In genomic region chr13:68715651-68716050, GRCh38 we compare ENCODE assay signal across 21 cellular contexts.
"Had no signal": no experiment of that assay in that cellular context is flagged by ENCODE, and none has a peak within 500 bp of the region (broad histone marks: within the 10 kb centered on the region; RNA-seq: fewer than 3 reads in every experiment).

No MANE protein-coding gene starts in this region.

- H3K27me3 ChIP-seq: body of pancreas, right lobe of liver, transverse colon had no signal

- H3K36me3 ChIP-seq: prostate gland, right lobe of liver, transverse colon had no signal

- H3K9me3 ChIP-seq: body of pancreas, prostate gland, right lobe of liver, transverse colon had no signal

- DNase-seq: activated CD4-positive, alpha-beta T cell treated with anti-CD3 and anti-CD28 coated beads, Interleukin-2, amount 50 U/mL, for 4 hours; activated CD4-positive, CD25-positive, alpha-beta regulatory T cell treated with anti-CD3 and anti-CD28 coated beads, Interleukin-2, amount 50 U/mL, for 72 hours; activated CD8-positive, alpha-beta memory T cell treated with anti-CD3 and anti-CD28 coated beads, Interleukin-2, amount 10 ng/mL, durations not matched to agents 7 days and 5 days; activated effector memory CD4-positive, alpha-beta T cell treated with Interleukin-2 at 50 U/mL for 16 hours; activated T-cell treated with anti-CD3 and anti-CD28 coated beads, Interleukin-2, amount 50 U/mL, for 24 hours; body of pancreas; central memory CD4-positive, alpha-beta T cell; effector memory CD4-positive, alpha-beta T cell; hippocampal formation; naive B cell; nucleus accumbens; right lobe of liver; stimulated activated CD4-positive, alpha-beta T cell treated with anti-CD3 and anti-CD28 coated beads, Interleukin-1b, Interleukin-23, amount 100 ng/mL, for 48 hours; stimulated activated naive B cell treated with anti-CD40 and anti-IgM and Interleukin-4, amounts not matched to agents 10 μg/mL and 1 μg/mL and 100 μg/mL, for 72 hours; substantia nigra; transverse colon had no signal

- H3K4me3 Mint-ChIP-seq: activated CD8-positive, alpha-beta memory T cell treated with anti-CD3 and anti-CD28 coated beads, Interleukin-2, amount 10 ng/mL, durations not matched to agents 7 days and 5 days; activated naive CD4-positive, alpha-beta T cell treated with anti-CD3 and anti-CD28 coated beads, Interleukin-2, amount 50 U/mL, for 24 hours; activated T-cell treated with anti-CD3 and anti-CD28 coated beads, Interleukin-2, amount 50 U/mL, for 24 hours; naive B cell; stimulated activated naive B cell treated with anti-CD40 and anti-IgM and Interleukin-4, amounts not matched to agents 10 μg/mL and 1 μg/mL and 100 μg/mL, for 72 hours; T-helper 2 cell treated with Interferon-gamma antibody and Interleukin-4, amounts not matched to agents 5 μg/mL and 100 μg/mL, for 36 hours had no signal

- H3K36me3 Mint-ChIP-seq: activated CD8-positive, alpha-beta memory T cell treated with anti-CD3 and anti-CD28 coated beads, Interleukin-2, amount 10 ng/mL, durations not matched to agents 7 days and 5 days; activated naive CD4-positive, alpha-beta T cell treated with anti-CD3 and anti-CD28 coated beads, Interleukin-2, amount 50 U/mL, for 24 hours; naive B cell; stimulated activated naive B cell treated with anti-CD40 and anti-IgM and Interleukin-4, amounts not matched to agents 10 μg/mL and 1 μg/mL and 100 μg/mL, for 72 hours had no signal

- H3K4me1 ChIP-seq: body of pancreas, prostate gland, right lobe of liver, transverse colon had no signal

- H3K27me3 Mint-ChIP-seq: activated CD8-positive, alpha-beta memory T cell treated with anti-CD3 and anti-CD28 coated beads, Interleukin-2, amount 10 ng/mL, durations not matched to agents 7 days and 5 days; activated naive CD4-positive, alpha-beta T cell treated with anti-CD3 and anti-CD28 coated beads, Interleukin-2, amount 50 U/mL, for 24 hours; activated T-cell treated with anti-CD3 and anti-CD28 coated beads, Interleukin-2, amount 50 U/mL, for 24 hours; naive B cell; stimulated activated naive B cell treated with anti-CD40 and anti-IgM and Interleukin-4, amounts not matched to agents 10 μg/mL and 1 μg/mL and 100 μg/mL, for 72 hours had no signal

- H3K27ac Mint-ChIP-seq: activated CD8-positive, alpha-beta memory T cell treated with anti-CD3 and anti-CD28 coated beads, Interleukin-2, amount 10 ng/mL, durations not matched to agents 7 days and 5 days; activated naive CD4-positive, alpha-beta T cell treated with anti-CD3 and anti-CD28 coated beads, Interleukin-2, amount 50 U/mL, for 24 hours; activated T-cell treated with anti-CD3 and anti-CD28 coated beads, Interleukin-2, amount 50 U/mL, for 24 hours; naive B cell; stimulated activated naive B cell treated with anti-CD40 and anti-IgM and Interleukin-4, amounts not matched to agents 10 μg/mL and 1 μg/mL and 100 μg/mL, for 72 hours; T-helper 2 cell treated with Interferon-gamma antibody and Interleukin-4, amounts not matched to agents 5 μg/mL and 100 μg/mL, for 36 hours had no signal

- H3K4me1 Mint-ChIP-seq: activated CD8-positive, alpha-beta memory T cell treated with anti-CD3 and anti-CD28 coated beads, Interleukin-2, amount 10 ng/mL, durations not matched to agents 7 days and 5 days; activated naive CD4-positive, alpha-beta T cell treated with anti-CD3 and anti-CD28 coated beads, Interleukin-2, amount 50 U/mL, for 24 hours; naive B cell; stimulated activated naive B cell treated with anti-CD40 and anti-IgM and Interleukin-4, amounts not matched to agents 10 μg/mL and 1 μg/mL and 100 μg/mL, for 72 hours had no signal

- H3K27ac ChIP-seq: body of pancreas, coronary artery, prostate gland, right lobe of liver, transverse colon had no signal

- ATAC-seq: activated CD8-positive, alpha-beta memory T cell treated with anti-CD3 and anti-CD28 coated beads, Interleukin-2, amount 10 ng/mL, durations not matched to agents 7 days and 5 days; body of pancreas; right lobe of liver; stimulated activated naive B cell treated with anti-CD40 and anti-IgM and Interleukin-4, amounts not matched to agents 10 μg/mL and 1 μg/mL and 100 μg/mL, for 72 hours had no signal

- H3K4me3 ChIP-seq: body of pancreas, coronary artery, lung, prostate gland, right lobe of liver, transverse colon had no signal
